In the genomic region with DNA sequence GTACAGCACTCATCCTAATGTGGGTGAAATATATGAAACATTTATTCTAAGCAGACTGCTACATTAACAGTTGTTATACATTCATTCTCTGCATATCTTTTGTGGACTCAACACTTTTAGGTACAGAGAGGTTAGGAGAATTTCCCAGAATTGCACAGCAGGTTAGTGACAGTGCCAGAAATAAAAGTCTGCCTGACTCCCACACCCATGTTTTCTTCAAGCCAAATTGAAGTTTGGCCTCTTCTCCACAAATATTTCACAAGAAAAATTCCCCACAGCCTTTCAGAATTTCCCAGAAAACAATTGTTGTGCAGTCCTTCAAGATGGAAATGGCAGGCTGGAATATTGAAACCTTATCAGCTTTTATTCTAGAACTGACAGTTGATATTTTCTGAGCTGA, we compare ENCODE assay signal across 13 cellular contexts.
A peak's percentile ranks its signal among the peaks of the same experiment; 100 is the strongest.
DNase-seq lines count a peak whose midpoint lies in the region; ATAC-seq and TF ChIP-seq lines count a peak whose summit lies in the region.
"Had no signal": no experiment of that assay in that cellular context is flagged by ENCODE, and none has a peak within 500 bp of the region (broad histone marks: within the 10 kb centered on the region; RNA-seq: fewer than 3 reads in every experiment).

No MANE protein-coding gene starts in this region.

- H3K27ac ChIP-seq in left ventricle myocardium inferior (replicated peaks) (peak overlapping the region; percentile 77), stomach (peak overlapping the region in 4 of 5 donors; percentile 35 to 77 (median 60))

- H3K36me3 Mint-ChIP-seq in activated B cell treated with CpG ODN at 0.5 μM for 24 hours (ENCODE audit: low read depth), result peaks cover 2% of the 10 kb centered on the region

- peak overlapping the region; percentile 99 for H3K27ac Mint-ChIP-seq in activated B cell treated with CpG ODN at 0.5 μM for 24 hours

- H3K4me3 ChIP-seq in left ventricle myocardium inferior (no peak overlapping the region), stomach (no peak overlapping the region)
- H3K4me3 ChIP-seq: gastrocnemius medialis had no signal

- no peaks in the 10 kb centered on the region for H3K9me3 Mint-ChIP-seq in activated B cell treated with CpG ODN at 0.5 μM for 24 hours

- DNase-seq in activated B cell treated with CpG ODN at 0.5 μM for 24 hours (no peak), left ventricle myocardium inferior (no peak), stomach (no peak), NCI-H524 treated with DMSO at 0.1 percent for 48 hours (lab: John Stamatoyannopoulos, UW) (no peak), SKM-1 (lab: John Stamatoyannopoulos, UW; ENCODE audit: unreplicated experiment) (no peak), SIG-M5 treated with dmso at 0.1 percent for 504 hours (lab: John Stamatoyannopoulos, UW; ENCODE audit: unreplicated experiment) (no peak)
- DNase-seq: activated CD4-positive, CD25-positive, alpha-beta regulatory T cell; dermis blood vessel endothelial cell; gastrocnemius medialis; mammary epithelial cell; NCI-H446 treated with DMSO at 0.1 percent for 48 hours; SHP77 treated with DMSO at 0.1 percent for 48 hours had no signal

- intact Hi-C loops in activated B cell treated with CpG ODN at 0.5 μM for 24 hours (cut with micrococcal nuclease) (loop anchor here (5.0 kb wide), 2 partner anchors 43 to 193 kb away; no protein-coding TSS in a partner anchor), left ventricle myocardium inferior (cut with micrococcal nuclease) (no loop called here), stomach (cut with DNase I; ENCODE audit: low total_unique reads) (no loop called here)

- H3K27me3 Mint-ChIP-seq in activated B cell treated with CpG ODN at 0.5 μM for 24 hours, result no peaks in the 10 kb centered on the region

- TF ChIP-seq POLR2A in GM18505 (IDR thresholded peaks at IDR 0.05; ENCODE audit: borderline replicate concordance, extremely low read depth, insufficient read depth, insufficient read length), result peak; percentile 2
- no peak for TF ChIP-seq POLR2A in stomach (IDR thresholded peaks at IDR 0.05)

- H3K27me3 ChIP-seq in left ventricle myocardium inferior (ENCODE audit: low read depth) (no peaks in the 10 kb centered on the region), stomach (no peaks in the 10 kb centered on the region)
- H3K27me3 ChIP-seq: gastrocnemius medialis had no signal

- TF ChIP-seq EP300 in stomach (IDR thresholded peaks at IDR 0.05), result no peak

- H3K36me3 ChIP-seq in left ventricle myocardium inferior, result no peaks in the 10 kb centered on the region
- H3K36me3 ChIP-seq in stomach, result no peaks in the 10 kb centered on the region
- H3K36me3 ChIP-seq: gastrocnemius medialis had no signal

- peak overlapping the region; percentile 58 for H3K4me3 Mint-ChIP-seq in activated B cell treated with CpG ODN at 0.5 μM for 24 hours

- TF ChIP-seq CTCF in activated B cell treated with CpG ODN at 0.5 μM for 24 hours (IDR thresholded peaks at IDR 0.05) (no peak), left ventricle myocardium inferior (IDR thresholded peaks at IDR 0.05; ENCODE audit: borderline replicate concordance) (no peak), stomach (IDR thresholded peaks at IDR 0.05) (no peak)

- POLR2A ChIA-PET in activated B cell treated with CpG ODN at 0.5 μM for 24 hours (lab: Charles Lee), result interaction anchor here (0.7 to 13.2 kb wide), 38 partner anchors 8 to 551 kb away, joined by 3 to 375 read pairs (median 12); partner anchors contain the start of gene ZFP36L1

- ATAC-seq in GM18505 (IDR thresholded peaks at IDR 0.05; ENCODE audit: unreplicated experiment), result no peak
- ATAC-seq in activated B cell treated with CpG ODN at 0.5 μM for 24 hours (ENCODE audit: low read depth), result no peak

- CTCF ChIA-PET in activated B cell treated with CpG ODN at 0.5 μM for 24 hours (lab: Charles Lee), result interaction anchor here (1.1 to 4.6 kb wide), 14 partner anchors 14 to 505 kb away, joined by 3 to 54 read pairs (median 6); no protein-coding TSS in a partner anchor

- H3K4me1 ChIP-seq in left ventricle myocardium inferior (peaks cover 29% of the 10 kb centered on the region), stomach (peaks cover 0 to 35% (median 22%) of the 10 kb centered on the region in 4 donors)

- H3K4me1 Mint-ChIP-seq in activated B cell treated with CpG ODN at 0.5 μM for 24 hours, result peaks cover 92% of the 10 kb centered on the region

- H3K9me3 ChIP-seq in left ventricle myocardium inferior (replicated peaks) (no peaks in the 10 kb centered on the region), stomach (no peaks in the 10 kb centered on the region)
- H3K9me3 ChIP-seq: gastrocnemius medialis had no signal
